10 cellular contexts compared by ENCODE assay signal in the genomic region with DNA sequence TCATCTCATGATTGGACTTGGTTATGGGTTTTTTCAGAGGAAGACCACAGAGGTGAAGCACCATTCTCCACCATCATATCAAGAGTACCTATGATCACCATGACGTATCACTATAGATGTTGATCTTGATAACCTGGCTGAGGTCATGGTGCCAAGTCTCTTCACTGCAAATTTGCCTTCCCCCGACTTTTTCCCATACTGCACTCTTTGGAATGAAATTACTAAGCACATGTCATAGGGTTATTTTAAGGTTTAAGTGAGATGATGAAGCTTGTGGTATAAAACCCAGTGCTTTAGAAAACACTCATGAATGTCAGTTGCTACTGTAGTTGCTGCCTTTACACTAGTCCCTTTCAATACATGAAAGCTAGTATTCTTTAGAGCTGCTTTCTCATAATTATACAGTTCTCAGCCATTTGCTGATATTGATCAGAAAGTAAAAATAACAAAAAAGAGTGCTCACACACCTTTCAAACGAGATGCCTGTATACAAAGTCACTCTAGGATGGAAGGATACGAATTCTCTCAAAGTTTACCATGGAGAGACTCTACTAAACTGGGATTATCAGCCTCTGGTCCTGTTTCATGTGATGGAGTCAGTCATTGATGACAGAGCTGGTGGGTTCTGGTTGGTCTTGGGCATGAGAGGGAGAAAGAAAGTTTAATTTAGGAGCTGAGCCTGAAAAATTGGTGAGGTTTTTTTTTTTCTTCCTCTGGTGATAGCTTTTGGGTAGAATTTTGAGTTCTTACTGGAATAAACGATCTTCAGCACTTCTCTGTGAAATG.
DNase-seq lines count a peak whose midpoint lies in the region; ATAC-seq, FAIRE-seq and TF ChIP-seq lines count a peak whose summit lies in the region.
"Had no signal": no experiment of that assay in that cellular context is flagged by ENCODE, and none has a peak within 500 bp of the region (broad histone marks: within the 10 kb centered on the region; RNA-seq: fewer than 3 reads in every experiment).

No MANE protein-coding gene starts in this region.

- TF ChIP-seq CTCF in GM20000 (IDR thresholded peaks at IDR 0.05; ENCODE audit: extremely low read depth, missing control alignments) (no peak), bronchial epithelial cell (IDR thresholded peaks at IDR 0.05; ENCODE audit: insufficient read depth, low read length, severe bottlenecking) (no peak)

- H3K36me3 ChIP-seq in bronchial epithelial cell (ENCODE audit: control insufficient read depth, insufficient read depth, low read length), result no peaks in the 10 kb centered on the region

- no peaks in the 10 kb centered on the region for H3K36me3 Mint-ChIP-seq in immature natural killer cell

- no peaks in the 10 kb centered on the region for H3K4me1 Mint-ChIP-seq in immature natural killer cell

- no peak overlapping the region for H3K4me3 Mint-ChIP-seq in immature natural killer cell

- FAIRE-seq in bronchial epithelial cell (lab: Jason Lieb, UNC), result peak; percentile 23

- intact Hi-C loops in Right ventricle myocardium superior (cut with DNase I), result no loop called here

- peaks cover 0 to 4% (median 0%) of the 10 kb centered on the region in 6 donors for H3K9me3 Mint-ChIP-seq in immature natural killer cell

- DNase-seq in GM20000 (ENCODE audit: low spot score), result peak; percentile 11
- DNase-seq in bronchial epithelial cell (ENCODE audit: low read depth), result no peak
- no peak for DNase-seq in AG20443 (ENCODE audit: low spot score)
- no peak for DNase-seq in Right ventricle myocardium superior
- DNase-seq in immature natural killer cell, result no peak
- DNase-seq in hepatic stellate cell (ENCODE audit: low spot score), result no peak
- DNase-seq: activated naive CD4-positive, alpha-beta T cell treated with anti-CD3 and anti-CD28 coated beads, Interleukin-2, amount 50 U/mL, for 16 hours had no signal

- H3K4me3 ChIP-seq in bronchial epithelial cell (ENCODE audit: low read depth, low read length), result no peak overlapping the region

- peak; percentile 55 for ATAC-seq in GM18519 (IDR thresholded peaks at IDR 0.05; ENCODE audit: low FRiP score, unreplicated experiment)
- ATAC-seq in HG03060 (IDR thresholded peaks at IDR 0.05; ENCODE audit: low read depth, unreplicated experiment), result peak; percentile 41
- ATAC-seq in Right ventricle myocardium superior (ENCODE audit: poor library complexity), result no peak
- ATAC-seq: Panc1 had no signal

- peaks cover 0 to 3% (median 1%) of the 10 kb centered on the region in 3 donors for H3K27me3 Mint-ChIP-seq in immature natural killer cell (ENCODE audit: low read depth in 3 of 3)

- H3K27ac Mint-ChIP-seq in immature natural killer cell, result no peak overlapping the region

- H3K27me3 ChIP-seq in bronchial epithelial cell (ENCODE audit: control insufficient read depth, insufficient read depth, low read length), result no peaks in the 10 kb centered on the region
